1 cellular context compared by ENCODE assay signal in the genomic region with DNA sequence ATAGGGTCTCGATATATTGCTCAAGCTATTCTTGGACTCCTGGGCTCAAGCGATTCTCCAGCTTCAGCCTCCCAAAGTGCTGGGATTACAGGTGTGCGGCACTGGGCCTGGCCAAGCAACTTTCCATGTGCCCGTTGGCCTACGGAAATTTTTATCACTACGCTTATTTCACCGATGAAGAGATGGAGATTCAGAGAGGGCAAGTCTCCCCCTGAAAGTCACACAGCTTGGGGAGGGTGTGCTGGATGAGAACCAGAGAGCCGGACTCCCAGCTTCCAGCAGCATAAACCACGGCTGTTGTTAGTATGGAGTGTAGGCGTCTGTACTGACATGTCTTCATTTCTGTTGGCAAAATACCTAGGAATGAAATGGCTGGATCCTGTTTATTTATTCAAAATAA.
TF ChIP-seq lines count a peak whose summit lies in the region.

No MANE protein-coding gene starts in this region.

TF ChIP-seq in SK-N-SH treated with all-trans-retinoic acid at 6 μM for 48 hours, 23 proteins besides CTCF, POLR2A, EP300 and RAD21 (continued from another document):
- TF ChIP-seq, protein P1, sequence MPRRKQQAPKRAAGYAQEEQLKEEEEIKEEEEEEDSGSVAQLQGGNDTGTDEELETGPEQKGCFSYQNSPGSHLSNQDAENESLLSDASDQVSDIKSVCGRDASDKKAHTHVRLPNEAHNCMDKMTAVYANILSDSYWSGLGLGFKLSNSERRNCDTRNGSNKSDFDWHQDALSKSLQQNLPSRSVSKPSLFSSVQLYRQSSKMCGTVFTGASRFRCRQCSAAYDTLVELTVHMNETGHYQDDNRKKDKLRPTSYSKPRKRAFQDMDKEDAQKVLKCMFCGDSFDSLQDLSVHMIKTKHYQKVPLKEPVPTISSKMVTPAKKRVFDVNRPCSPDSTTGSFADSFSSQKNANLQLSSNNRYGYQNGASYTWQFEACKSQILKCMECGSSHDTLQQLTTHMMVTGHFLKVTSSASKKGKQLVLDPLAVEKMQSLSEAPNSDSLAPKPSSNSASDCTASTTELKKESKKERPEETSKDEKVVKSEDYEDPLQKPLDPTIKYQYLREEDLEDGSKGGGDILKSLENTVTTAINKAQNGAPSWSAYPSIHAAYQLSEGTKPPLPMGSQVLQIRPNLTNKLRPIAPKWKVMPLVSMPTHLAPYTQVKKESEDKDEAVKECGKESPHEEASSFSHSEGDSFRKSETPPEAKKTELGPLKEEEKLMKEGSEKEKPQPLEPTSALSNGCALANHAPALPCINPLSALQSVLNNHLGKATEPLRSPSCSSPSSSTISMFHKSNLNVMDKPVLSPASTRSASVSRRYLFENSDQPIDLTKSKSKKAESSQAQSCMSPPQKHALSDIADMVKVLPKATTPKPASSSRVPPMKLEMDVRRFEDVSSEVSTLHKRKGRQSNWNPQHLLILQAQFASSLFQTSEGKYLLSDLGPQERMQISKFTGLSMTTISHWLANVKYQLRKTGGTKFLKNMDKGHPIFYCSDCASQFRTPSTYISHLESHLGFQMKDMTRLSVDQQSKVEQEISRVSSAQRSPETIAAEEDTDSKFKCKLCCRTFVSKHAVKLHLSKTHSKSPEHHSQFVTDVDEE (CRISPR knock-in tag; IDR thresholded peaks at IDR 0.05), result no peak
- TF ChIP-seq TOX (CRISPR knock-in tag; IDR thresholded peaks at IDR 0.05; ENCODE audit: borderline replicate concordance) (no peak), SNAI2 (CRISPR knock-in tag; IDR thresholded peaks at IDR 0.05) (no peak), ZFP30 (CRISPR knock-in tag; IDR thresholded peaks at IDR 0.05) (no peak), ZNF8 (CRISPR knock-in tag; IDR thresholded peaks at IDR 0.05) (no peak), TCF4 (CRISPR knock-in tag; IDR thresholded peaks at IDR 0.05; ENCODE audit: borderline replicate concordance) (no peak), CSDC2 (CRISPR knock-in tag; IDR thresholded peaks at IDR 0.05) (no peak), RARB (CRISPR knock-in tag; IDR thresholded peaks at IDR 0.05) (no peak), OSR1 (CRISPR knock-in tag; IDR thresholded peaks at IDR 0.05) (no peak), ZNF565 (CRISPR knock-in tag; conservative IDR thresholded peaks at IDR 0.05; ENCODE audit: low read depth) (no peak), ARNTL (CRISPR knock-in tag; IDR thresholded peaks at IDR 0.05; ENCODE audit: borderline replicate concordance, low read depth) (no peak), ESRRG (CRISPR knock-in tag; IDR thresholded peaks at IDR 0.05) (no peak), BACH2 (CRISPR knock-in tag; IDR thresholded peaks at IDR 0.05; ENCODE audit: borderline replicate concordance) (no peak)
TF ChIP-seq in SK-N-SH treated with all-trans-retinoic acid at 6 μM for 48 hours: peak in this region for 0.
